Comparison of ENCODE assay signal across 30 cellular contexts in genomic region chr1:150601540-150601939, GRCh38. TPM values are rescaled to one million over a fixed set of nuclear protein-coding genes. Genes with fewer than 3 reads are reported as not detected.
"Had no signal": no experiment of that assay in that cellular context is flagged by ENCODE, and none has a peak within 500 bp of the region (broad histone marks: within the 10 kb centered on the region; RNA-seq: fewer than 3 reads in every experiment).

No MANE protein-coding gene starts in this region.

- H3K9me3 Mint-ChIP-seq: activated CD4-positive, alpha-beta T cell treated with anti-CD3 and anti-CD28 coated beads, Interleukin-2, amount 10 ng/mL, durations not matched to agents 7 days and 5 days; activated naive CD4-positive, alpha-beta T cell treated with anti-CD3 and anti-CD28 coated beads, Interleukin-2, amount 10 ng/mL, durations not matched to agents 7 days and 5 days; activated naive CD8-positive, alpha-beta T cell treated with anti-CD3 and anti-CD28 coated beads, Interleukin-2, amount 50 U/mL, for 24 hours; brain had no signal

- H3K27me3 Mint-ChIP-seq: activated CD4-positive, alpha-beta T cell treated with anti-CD3 and anti-CD28 coated beads, Interleukin-2, amount 10 ng/mL, durations not matched to agents 7 days and 5 days; activated naive CD4-positive, alpha-beta T cell treated with anti-CD3 and anti-CD28 coated beads, Interleukin-2, amount 10 ng/mL, durations not matched to agents 7 days and 5 days; activated naive CD8-positive, alpha-beta T cell; activated naive CD8-positive, alpha-beta T cell treated with anti-CD3 and anti-CD28 coated beads, Interleukin-2, amount 50 U/mL, for 24 hours had no signal

- ATAC-seq: activated CD8-positive, alpha-beta T cell treated with anti-CD3 and anti-CD28 coated beads, Interleukin-2, amount 10 ng/mL, durations not matched to agents 7 days and 5 days; activated naive CD8-positive, alpha-beta T cell treated with anti-CD3 and anti-CD28 coated beads, Interleukin-2, amount 50 U/mL, for 24 hours had no signal

- H3K4me3 ChIP-seq: PC-9, SJCRH30, SK-N-MC had no signal

- H2AFZ ChIP-seq: PC-9 had no signal

- H3K4me3 Mint-ChIP-seq: activated CD4-positive, alpha-beta T cell treated with anti-CD3 and anti-CD28 coated beads, Interleukin-2, amount 10 ng/mL, durations not matched to agents 7 days and 5 days; activated CD8-positive, alpha-beta T cell treated with anti-CD3 and anti-CD28 coated beads, Interleukin-2, amount 10 ng/mL, durations not matched to agents 7 days and 5 days; activated naive CD4-positive, alpha-beta T cell treated with anti-CD3 and anti-CD28 coated beads, Interleukin-2, amount 10 ng/mL, durations not matched to agents 7 days and 5 days; activated naive CD8-positive, alpha-beta T cell; activated naive CD8-positive, alpha-beta T cell treated with anti-CD3 and anti-CD28 coated beads, Interleukin-2, amount 50 U/mL, for 24 hours; brain had no signal

- H3K36me3 ChIP-seq: SJCRH30 had no signal

- H3K27me3 ChIP-seq: SJCRH30 had no signal

- H3K27ac Mint-ChIP-seq: activated CD4-positive, alpha-beta T cell treated with anti-CD3 and anti-CD28 coated beads, Interleukin-2, amount 10 ng/mL, durations not matched to agents 7 days and 5 days; activated CD8-positive, alpha-beta T cell treated with anti-CD3 and anti-CD28 coated beads, Interleukin-2, amount 10 ng/mL, durations not matched to agents 7 days and 5 days; activated naive CD4-positive, alpha-beta T cell treated with anti-CD3 and anti-CD28 coated beads, Interleukin-2, amount 10 ng/mL, durations not matched to agents 7 days and 5 days; activated naive CD8-positive, alpha-beta T cell; activated naive CD8-positive, alpha-beta T cell treated with anti-CD3 and anti-CD28 coated beads, Interleukin-2, amount 50 U/mL, for 24 hours; brain had no signal

- H3K4me2 ChIP-seq: PC-9 had no signal

- DNase-seq: activated CD4-positive, alpha-beta T cell treated with anti-CD3 and anti-CD28 coated beads, Interleukin-2, amount 10 ng/mL, durations not matched to agents 7 days and 5 days; activated CD4-positive, alpha-beta T cell treated with anti-CD3 and anti-CD28 coated beads, Interleukin-2, amount 50 U/mL, for 48 hours; activated CD8-positive, alpha-beta memory T cell treated with anti-CD3 and anti-CD28 coated beads, Interleukin-2, amount 50 U/mL, for 4 hours; activated CD8-positive, alpha-beta T cell treated with anti-CD3 and anti-CD28 coated beads, Interleukin-2, amount 10 ng/mL, durations not matched to agents 7 days and 5 days; activated effector memory CD4-positive, alpha-beta T cell treated with Interleukin-2 at 50 U/mL for 16 hours; activated naive CD4-positive, alpha-beta T cell treated with anti-CD3 and anti-CD28 coated beads, Interleukin-2, amount 10 ng/mL, durations not matched to agents 7 days and 5 days; activated naive CD8-positive, alpha-beta T cell treated with anti-CD3 and anti-CD28 coated beads, Interleukin-2, amount 50 U/mL, for 24 hours; activated T-cell treated with anti-CD3 and anti-CD28 coated beads, Interleukin-2, amount 50 U/mL, for 48 hours; anterior cingulate cortex; caudate nucleus; NCI-H1092 treated with DMSO at 0.1 percent for 48 hours; NCI-H1417; NCI-H146; NCI-H187; NCI-H2029 treated with DMSO at 0.1 percent for 48 hours; NCI-H2107; NCI-H2171; NCI-H510A; NCI-H748 treated with DMSO at 0.1 percent for 48 hours; NK-92 treated with Interleukin-12 subunit alpha and Interleukin-12 subunit beta, amount 100 ng/mL, for 24 hours; PC-9; SHP77; SJCRH30; T1000; WERI-Rb-1 had no signal

- H3K9me3 ChIP-seq: SJCRH30 had no signal

- H3K27ac ChIP-seq: PC-9, SJCRH30, SK-N-MC, WERI-Rb-1 had no signal

- FAIRE-seq: bronchial epithelial cell had no signal

RNA-seq across cellular contexts. Expression of gene ADAMTSL4, which starts 52.3 kb away (rescaled TPM):
- total RNA-seq: activated CD8-positive, alpha-beta T cell treated with anti-CD3 and anti-CD28 coated beads, Interleukin-2, amount 10 ng/mL, durations not matched to agents 7 days and 5 days; OCI-LY7; SJCRH30 had no signal
